9 cellular contexts compared by ENCODE assay signal in genomic region chr1:108590947-108591346, GRCh38. TPM values are rescaled to one million over a fixed set of nuclear protein-coding genes. Genes with fewer than 3 reads are reported as not detected.
DNase-seq lines count a peak whose midpoint lies in the region; ATAC-seq and TF ChIP-seq lines count a peak whose summit lies in the region.
"Had no signal": no experiment of that assay in that cellular context is flagged by ENCODE, and none has a peak within 500 bp of the region (broad histone marks: within the 10 kb centered on the region; RNA-seq: fewer than 3 reads in every experiment).

No MANE protein-coding gene starts in this region.

- no peak overlapping the region for H2AFZ ChIP-seq in GM23338

- H3K27ac ChIP-seq in GM23338 (ENCODE audit: low read depth) (no peak overlapping the region), Peyer's patch (peak overlapping the region in 2 of 4 donors; percentile 37 to 67)

- no peak for ATAC-seq in GM23338
- no peak for ATAC-seq in GM19467 (IDR thresholded peaks at IDR 0.05; ENCODE audit: unreplicated experiment)
- no peak for ATAC-seq in GM19328 (IDR thresholded peaks at IDR 0.05; ENCODE audit: unreplicated experiment)

- peaks cover 79% of the 10 kb centered on the region for H3K79me2 ChIP-seq in GM23338 (replicated peaks; ENCODE audit: insufficient read depth)

- H3K4me1 ChIP-seq in GM23338 (ENCODE audit: insufficient read depth) = peaks cover 6% of the 10 kb centered on the region; the same call in 1 of the 2 replicates
- peaks cover 35% of the 10 kb centered on the region for H3K4me1 ChIP-seq in skeletal muscle satellite cell (ENCODE audit: control insufficient read depth, insufficient read depth, low read length)
- peaks cover 0 to 9% (median 0%) of the 10 kb centered on the region in 4 donors for H3K4me1 ChIP-seq in Peyer's patch

- no peaks in the 10 kb centered on the region for H3K27me3 Mint-ChIP-seq in GM23338 (ENCODE audit: insufficient read depth, low read depth, poor library complexity)

- H3K36me3 ChIP-seq in GM23338 (ENCODE audit: insufficient read depth) (no peaks in the 10 kb centered on the region), skeletal muscle satellite cell (ENCODE audit: insufficient read depth, low read length) (no peaks in the 10 kb centered on the region), Peyer's patch (no peaks in the 10 kb centered on the region)

- H3K4me1 Mint-ChIP-seq in GM23338 = peaks cover 17% of the 10 kb centered on the region

- H3K4me2 ChIP-seq in GM23338 = no peak overlapping the region
- peak overlapping the region; percentile 57 for H3K4me2 ChIP-seq in skeletal muscle satellite cell (ENCODE audit: low read length)

- no peak overlapping the region for H3K27ac Mint-ChIP-seq in GM23338
- H3K27ac Mint-ChIP-seq: activated naive CD4-positive, alpha-beta T cell treated with anti-CD3 and anti-CD28 coated beads for 36 hours had no signal

- no peak for TF ChIP-seq POLR2A in Peyer's patch (IDR thresholded peaks at IDR 0.05)

- DNase-seq in GM23338 (ENCODE audit: low spot score) = peak; percentile 30
- peak in 3 of 5 donors; percentile 15 to 86 (median 19) for DNase-seq in T-helper 1 cell
- DNase-seq in fibroblast of villous mesenchyme (ENCODE audit: low read depth) = peak; percentile 86
- DNase-seq in NCI-H524 (lab: John Stamatoyannopoulos, UW) = no peak
- DNase-seq in Peyer's patch = no peak
- DNase-seq: activated naive CD4-positive, alpha-beta T cell treated with anti-CD3 and anti-CD28 coated beads for 36 hours had no signal

- no peak overlapping the region for H3K4me3 ChIP-seq in GM23338
- no peak overlapping the region for H3K4me3 ChIP-seq in fibroblast of villous mesenchyme (ENCODE audit: low read depth, low read length)
- peak overlapping the region; percentile 21 for H3K4me3 ChIP-seq in skeletal muscle satellite cell (ENCODE audit: low read length)
- no peak overlapping the region for H3K4me3 ChIP-seq in Peyer's patch

- TF ChIP-seq CTCF in GM23338 (conservative IDR thresholded peaks at IDR 0.05; ENCODE audit: low read depth in 2 of 2) = no peak
- no peak for TF ChIP-seq CTCF in fibroblast of villous mesenchyme (IDR thresholded peaks at IDR 0.05; ENCODE audit: insufficient read depth, low read depth, low read length)
- TF ChIP-seq CTCF in Peyer's patch (IDR thresholded peaks at IDR 0.05) = no peak

- no peaks in the 10 kb centered on the region for H3K9me3 Mint-ChIP-seq in GM23338
- H3K9me3 Mint-ChIP-seq: activated naive CD4-positive, alpha-beta T cell treated with anti-CD3 and anti-CD28 coated beads for 36 hours had no signal

- peaks cover 22% of the 10 kb centered on the region; the same call in 1 of the 2 replicates for H4K20me1 ChIP-seq in GM23338 (replicated peaks; ENCODE audit: insufficient read depth)

- H3F3A ChIP-seq in GM23338 (replicated peaks; ENCODE audit: low read depth) = no peaks in the 10 kb centered on the region

- H3K27me3 ChIP-seq in GM23338 (ENCODE audit: insufficient read depth) (no peaks in the 10 kb centered on the region), skeletal muscle satellite cell (ENCODE audit: control insufficient read depth, insufficient read depth, low read length) (no peaks in the 10 kb centered on the region), Peyer's patch (no peaks in the 10 kb centered on the region)

- peak overlapping the region; percentile 67 for H3K9ac ChIP-seq in skeletal muscle satellite cell (ENCODE audit: low read depth, low read length)

- H3K36me3 Mint-ChIP-seq in GM23338 (ENCODE audit: low read depth) = no peaks in the 10 kb centered on the region

- no peaks in the 10 kb centered on the region for H3K9me3 ChIP-seq in skeletal muscle satellite cell (replicated peaks; ENCODE audit: low read length)
- no peaks in the 10 kb centered on the region for H3K9me3 ChIP-seq in Peyer's patch

- no peaks in the 10 kb centered on the region for H3K9me2 ChIP-seq in GM23338 (ENCODE audit: insufficient read depth)

- no peak overlapping the region for H3K4me3 Mint-ChIP-seq in GM23338
- H3K4me3 Mint-ChIP-seq: activated naive CD4-positive, alpha-beta T cell treated with anti-CD3 and anti-CD28 coated beads for 36 hours had no signal

TF ChIP-seq in GM23338, 12 proteins besides CTCF, POLR2A, EP300 and RAD21:
- TF ChIP-seq REST (IDR thresholded peaks at IDR 0.05; ENCODE audit: unreplicated experiment) (no peak), ZNF114 (CRISPR knock-in tag; IDR thresholded peaks at IDR 0.05) (no peak), ZNF331 (CRISPR knock-in tag; IDR thresholded peaks at IDR 0.05; ENCODE audit: low read depth) (no peak), NANOG (IDR thresholded peaks at IDR 0.05; ENCODE audit: borderline replicate concordance) (no peak)

RNA-seq across cellular contexts. Expression of gene EEIG2, which starts 31.0 kb away (rescaled TPM):
- total RNA-seq in GM23338 (2014; rRNA removed; shearing (Covaris generic)) = 42.5 and 44.5 TPM in 2 replicates
- polyA plus RNA-seq in GM23338 (2016; fragmentation: Nextera tagmentation; extraction: Ambion mirVana) = 6.0 and 7.9 TPM in 2 replicates
- total RNA-seq in fibroblast of villous mesenchyme = 13.5 and 23.7 TPM in 2 replicates
- 7.0 and 8.6 TPM in 2 replicates for total RNA-seq in skeletal muscle satellite cell (2012; rRNA removed)
- total RNA-seq in Peyer's patch = 10 to 100 TPM; 11.1 to 20.6 (median 15.4) TPM

Comparison
In these comparisons a context has a peak if more than half of its experiments do, and no peak if none do; other contexts are left out.
1. DNase-seq: peak in GM23338 (single experiment), T-helper 1 cell (3 of 5) and fibroblast of villous mesenchyme (single experiment); none in NCI-H524 (0 of 2) and Peyer's patch (0 of 3).